29 cellular contexts compared by ENCODE assay signal in the genomic region with DNA sequence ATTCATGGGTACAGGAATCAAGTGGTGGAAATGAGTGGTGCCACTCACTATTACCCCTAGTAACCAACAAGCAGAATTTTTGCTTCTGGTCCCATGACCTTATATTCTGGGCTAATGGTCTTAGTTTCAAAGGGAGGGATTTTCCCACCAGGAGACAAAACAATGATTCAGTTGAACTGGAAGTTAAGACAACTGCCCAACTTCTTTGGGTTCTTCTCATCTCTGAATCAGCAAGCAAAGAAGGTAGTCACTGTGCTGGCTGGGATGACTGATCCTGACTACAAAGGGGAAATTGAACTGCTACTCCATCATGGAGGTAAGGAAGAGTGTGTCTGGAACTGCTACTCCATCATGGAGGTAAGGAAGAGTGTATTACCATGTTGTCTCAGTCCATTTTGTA.
"Had no signal": no experiment of that assay in that cellular context is flagged by ENCODE, and none has a peak within 500 bp of the region (broad histone marks: within the 10 kb centered on the region; RNA-seq: fewer than 3 reads in every experiment).

No MANE protein-coding gene starts in this region.

- H3K4me3 ChIP-seq: dorsolateral prefrontal cortex, heart right ventricle, lung, mucosa of descending colon, neural progenitor cell, right atrium auricular region, sigmoid colon, testis, tibial artery had no signal

- H3K27me3 Mint-ChIP-seq: naive B cell; progenitor cell of endocrine pancreas; stimulated activated memory B cell treated with anti-CD40 and anti-IgM and Interleukin-4, amounts not matched to agents 10 μg/mL and 1 μg/mL and 100 μg/mL, for 72 hours had no signal

- H3K9ac ChIP-seq: neural progenitor cell, parathyroid adenoma had no signal

- H3K36me3 Mint-ChIP-seq: immature natural killer cell; stimulated activated memory B cell treated with anti-CD40 and anti-IgM and Interleukin-4, amounts not matched to agents 10 μg/mL and 1 μg/mL and 100 μg/mL, for 72 hours; type B pancreatic cell had no signal

- H3K4me1 ChIP-seq: neural progenitor cell, parathyroid adenoma, sigmoid colon, testis had no signal

- H3K27me3 ChIP-seq: neural progenitor cell, right atrium auricular region, sigmoid colon, testis, tibial artery had no signal

- H3K4me3 Mint-ChIP-seq: immature natural killer cell; mesothelial cell of epicardium; naive B cell; nephron; neural progenitor cell; stimulated activated memory B cell treated with anti-CD40 and anti-IgM and Interleukin-4, amounts not matched to agents 10 μg/mL and 1 μg/mL and 100 μg/mL, for 72 hours; type B pancreatic cell had no signal

- H3K4me1 Mint-ChIP-seq: immature natural killer cell; naive B cell; neural progenitor cell; stimulated activated memory B cell treated with anti-CD40 and anti-IgM and Interleukin-4, amounts not matched to agents 10 μg/mL and 1 μg/mL and 100 μg/mL, for 72 hours had no signal

- FAIRE-seq: keratinocyte had no signal

- H3K27ac Mint-ChIP-seq: immature natural killer cell; mesothelial cell of epicardium; naive B cell; nephron; neural progenitor cell; progenitor cell of endocrine pancreas; stimulated activated memory B cell treated with anti-CD40 and anti-IgM and Interleukin-4, amounts not matched to agents 10 μg/mL and 1 μg/mL and 100 μg/mL, for 72 hours; type B pancreatic cell had no signal

- ATAC-seq: esophagus mucosa; heart right ventricle; left lobe of liver; mucosa of descending colon; stimulated activated memory B cell treated with anti-CD40 and anti-IgM and Interleukin-4, amounts not matched to agents 10 μg/mL and 1 μg/mL and 100 μg/mL, for 72 hours; stimulated activated naive CD8-positive, alpha-beta T cell treated with anti-CD3 and anti-CD28 coated beads, Interleukin-15, Interleukin-2, amounts not matched to agents 100 U/mL and 50 U/mL, for 24 hours had no signal

- H2AFZ ChIP-seq: neural progenitor cell, parathyroid adenoma had no signal

- H3K9me3 ChIP-seq: sigmoid colon, testis had no signal

- H3K4me2 ChIP-seq: neural progenitor cell had no signal

- H3K79me2 ChIP-seq: parathyroid adenoma had no signal

- H3K27ac ChIP-seq: dorsolateral prefrontal cortex, epithelial cell of prostate, heart right ventricle, neural progenitor cell, parathyroid adenoma, right atrium auricular region, sigmoid colon, testis, tibial artery had no signal

- H3K36me3 ChIP-seq: heart right ventricle, neural progenitor cell, right atrium auricular region, sigmoid colon, tibial artery had no signal

- DNase-seq: dorsolateral prefrontal cortex; effector CD4-positive, alpha-beta T cell; foreskin melanocyte; glutamatergic neuron; heart right ventricle; hippocampal formation; immature natural killer cell; mesenchymal stem cell; mucosa of descending colon; naive B cell; sigmoid colon; stimulated activated CD4-positive, alpha-beta T cell treated with anti-CD3 and anti-CD28 coated beads, Interleukin-4, amount 100 ng/mL, for 4 hours; stimulated activated naive CD8-positive, alpha-beta T cell treated with anti-CD3 and anti-CD28 coated beads, Interleukin-15, Interleukin-2, amounts not matched to agents 100 U/mL and 50 U/mL, for 24 hours; substantia nigra; testis; tibial artery had no signal
